In the genomic region with DNA sequence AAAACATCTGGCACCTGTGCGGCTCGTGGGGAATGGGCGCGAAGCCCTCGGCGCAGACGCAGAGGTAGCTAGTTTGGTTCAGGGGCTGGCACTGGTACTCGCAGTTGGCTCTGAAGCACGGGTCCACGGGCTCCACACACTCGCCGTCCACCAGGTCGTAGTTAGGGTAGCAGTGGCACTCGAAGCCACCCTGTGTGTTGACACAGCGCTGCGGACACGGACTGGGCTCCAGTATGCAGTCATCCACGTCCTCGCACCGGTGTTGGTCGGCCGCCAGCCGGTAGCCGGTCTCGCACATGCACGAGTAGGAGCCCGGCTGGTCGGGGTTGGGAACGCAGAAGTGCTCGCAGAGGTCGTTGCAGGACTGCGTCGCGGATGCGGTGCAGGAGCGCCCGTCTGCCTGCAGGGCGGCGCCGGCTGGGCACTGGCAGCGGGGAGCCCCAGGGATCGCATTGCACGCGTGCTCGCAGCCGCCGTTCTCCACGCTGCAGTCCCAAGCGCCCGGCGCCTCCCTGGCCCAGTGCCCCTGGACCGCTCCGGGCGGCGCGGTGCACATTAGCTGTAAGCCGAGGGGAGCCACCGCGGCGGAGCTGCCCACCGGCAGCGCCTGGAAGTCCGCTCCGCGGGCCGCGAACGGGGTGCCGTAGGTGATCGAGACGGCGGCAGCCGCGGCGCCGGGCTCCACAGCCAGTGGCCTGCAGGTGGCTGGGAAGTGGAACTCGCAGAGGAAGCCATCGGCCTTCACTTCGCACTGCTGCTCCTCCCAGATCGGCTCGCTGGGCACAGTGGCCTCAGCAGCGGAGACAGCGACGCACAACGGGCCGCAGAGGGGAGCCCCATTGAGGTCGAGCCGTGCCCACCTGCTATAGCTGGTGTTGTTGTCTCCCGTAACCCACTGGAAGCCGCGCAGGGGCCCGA, we compare ENCODE assay signal across 10 cellular contexts. TPM values are rescaled to one million over a fixed set of nuclear protein-coding genes. Genes with fewer than 3 reads are reported as not detected.
DNase-seq lines count a peak whose midpoint lies in the region; ATAC-seq and TF ChIP-seq lines count a peak whose summit lies in the region.
"Had no signal": no experiment of that assay in that cellular context is flagged by ENCODE, and none has a peak within 500 bp of the region (broad histone marks: within the 10 kb centered on the region; RNA-seq: fewer than 3 reads in every experiment).

No MANE protein-coding gene starts in this region.

- CTCF ChIA-PET in Calu3 (lab: Charles Lee) = no interaction called here

- no peaks in the 10 kb centered on the region for H3K9me3 Mint-ChIP-seq in Calu3 (ENCODE audit: low read depth, unreplicated experiment)
- H3K9me3 Mint-ChIP-seq in activated naive CD8-positive, alpha-beta T cell treated with anti-CD3 and anti-CD28 coated beads for 36 hours = no peaks in the 10 kb centered on the region

- H3K4me3 Mint-ChIP-seq in Calu3 (ENCODE audit: low read depth, unreplicated experiment) = peak overlapping the region; percentile 48
- no peak overlapping the region for H3K4me3 Mint-ChIP-seq in activated naive CD8-positive, alpha-beta T cell treated with anti-CD3 and anti-CD28 coated beads for 36 hours

- DNase-seq in Calu3 (peak; percentile 36), LHCN-M2 (ENCODE audit: low read depth) (peak; percentile 51), left ventricle myocardium inferior (peak; percentile 69), psoas muscle (peak; percentile 79 to 91)
- peak; percentile 43 for DNase-seq in activated naive CD8-positive, alpha-beta T cell treated with anti-CD3 and anti-CD28 coated beads for 36 hours
- no peak for DNase-seq in activated CD4-positive, CD25-positive, alpha-beta regulatory T cell treated with anti-CD3 and anti-CD28 coated beads, Interleukin-2, amount 50 U/mL, for 72 hours

- H3K27me3 ChIP-seq in left ventricle myocardium inferior (ENCODE audit: low read depth) (peaks cover 93% of the 10 kb centered on the region), psoas muscle (ENCODE audit: insufficient read depth in 3 of 3, low read length in 2 of 3) (no peaks in the 10 kb centered on the region)

- no peaks in the 10 kb centered on the region for H3K36me3 Mint-ChIP-seq in Calu3 (ENCODE audit: insufficient read depth, unreplicated experiment)
- no peaks in the 10 kb centered on the region for H3K36me3 Mint-ChIP-seq in activated naive CD8-positive, alpha-beta T cell treated with anti-CD3 and anti-CD28 coated beads for 36 hours

- intact Hi-C loops in Calu3 (cut with micrococcal nuclease; ENCODE audit: unreplicated experiment) = no loop called here
- intact Hi-C loops in left ventricle myocardium inferior (cut with micrococcal nuclease) = loop anchor here (10.0 kb wide), 1 partner anchor 184 kb away; no protein-coding TSS in a partner anchor
- intact Hi-C loops in psoas muscle (cut with DNase I) = loop anchor here (2.0 to 10.0 kb wide), 7 partner anchors 130 to 354 kb away; a partner anchor contains a TSS

- H3K9me3 ChIP-seq in left ventricle myocardium inferior (replicated peaks) = no peaks in the 10 kb centered on the region
- H3K9me3 ChIP-seq in psoas muscle = no peaks in the 10 kb centered on the region

- H3K27ac ChIP-seq in left ventricle myocardium inferior (replicated peaks) = peak overlapping the region; percentile 96
- peak overlapping the region; percentile 97 for H3K27ac ChIP-seq in psoas muscle

- peaks cover 73% of the 10 kb centered on the region for H3K4me1 ChIP-seq in left ventricle myocardium inferior
- peaks cover 18% of the 10 kb centered on the region for H3K4me1 ChIP-seq in psoas muscle

- no peaks in the 10 kb centered on the region for H3K4me1 Mint-ChIP-seq in Calu3 (ENCODE audit: low read depth, unreplicated experiment)
- H3K4me1 Mint-ChIP-seq in activated naive CD8-positive, alpha-beta T cell treated with anti-CD3 and anti-CD28 coated beads for 36 hours = peaks cover 2% of the 10 kb centered on the region

- H3K36me3 ChIP-seq in left ventricle myocardium inferior (peaks cover 9% of the 10 kb centered on the region), psoas muscle (ENCODE audit: insufficient read depth in 1 of 2, low read depth in 1 of 2) (no peaks in the 10 kb centered on the region)

- H3K27me3 Mint-ChIP-seq in Calu3 (ENCODE audit: unreplicated experiment) = peaks cover 57% of the 10 kb centered on the region
- peaks cover 66% of the 10 kb centered on the region for H3K27me3 Mint-ChIP-seq in activated naive CD8-positive, alpha-beta T cell treated with anti-CD3 and anti-CD28 coated beads for 36 hours

- ATAC-seq in psoas muscle = peak; percentile 54 to 66 (median 64)
- ATAC-seq in HG03045 (IDR thresholded peaks at IDR 0.05; ENCODE audit: unreplicated experiment) = no peak
- ATAC-seq in HG03354 (IDR thresholded peaks at IDR 0.05; ENCODE audit: poor library complexity, severe bottlenecking, unreplicated experiment) = no peak

- no TSS peak for BruUV-seq in Calu3 (replicated peaks; lab: Mats Ljungman, UMichigan)

- 1% methylated on average over 74 to 92 of the region's 92 CpGs for WGBS in psoas muscle, 3 donors

- no peak overlapping the region for H3K27ac Mint-ChIP-seq in Calu3 (ENCODE audit: unreplicated experiment)
- H3K27ac Mint-ChIP-seq in activated naive CD8-positive, alpha-beta T cell treated with anti-CD3 and anti-CD28 coated beads for 36 hours = no peak overlapping the region

- TF ChIP-seq CTCF in Calu3 (IDR thresholded peaks at IDR 0.05; ENCODE audit: unreplicated experiment) (no peak), left ventricle myocardium inferior (IDR thresholded peaks at IDR 0.05; ENCODE audit: borderline replicate concordance) (peak; percentile 65), psoas muscle (IDR thresholded peaks at IDR 0.05) (peak; percentile 70)

- H3K4me3 ChIP-seq in left ventricle myocardium inferior (peak overlapping the region; percentile 80), psoas muscle (peak overlapping the region; percentile 75)

RNA-seq across cellular contexts. Expression of a gene that starts 0.9 kb away (rescaled TPM):
- total RNA-seq in Calu3 (2022) = not detected in 2 replicates
- total RNA-seq in LHCN-M2 (2014; rRNA removed) = 16.8 and 17.4 TPM in 2 replicates
- polyA plus RNA-seq in LHCN-M2 (2012) = 0.18 TPM
- not detected for total RNA-seq in activated naive CD8-positive, alpha-beta T cell treated with anti-CD3 and anti-CD28 coated beads for 36 hours
- 13.8 TPM for total RNA-seq in left ventricle myocardium inferior
- 10 to 100 TPM in 3 of 4 donors, 1 to 10 TPM in 1; 6.5 to 75.3 (median 55.2) TPM for total RNA-seq in psoas muscle
- polyA plus RNA-seq in psoas muscle = 100 to 1,000 TPM in 1 of 3 donors, 10 to 100 TPM in 2; 10.8 to 604 (median 12.9) TPM

RNA-seq across cellular contexts. Expression of a gene that starts 13.4 kb away (rescaled TPM):
- total RNA-seq in Calu3 (2022) = not detected in 2 replicates
- total RNA-seq in LHCN-M2 (2014; rRNA removed) = not detected in 2 replicates
- not detected for polyA plus RNA-seq in LHCN-M2 (2012)
- total RNA-seq in activated naive CD8-positive, alpha-beta T cell treated with anti-CD3 and anti-CD28 coated beads for 36 hours = not detected
- not detected for total RNA-seq in left ventricle myocardium inferior
- not detected for total RNA-seq in psoas muscle
- polyA plus RNA-seq in psoas muscle = not detected
- total RNA-seq: NCI-H460, renal cortical epithelial cell had no signal

RNA-seq across cellular contexts. Expression of a gene that starts 37.6 kb away (rescaled TPM):
- not detected in 2 replicates for total RNA-seq in Calu3 (2022)
- total RNA-seq in LHCN-M2 (2014; rRNA removed) = not detected in 2 replicates
- polyA plus RNA-seq in LHCN-M2 (2012) = not detected
- under 1 TPM; 0.04 to 0.08 TPM for total RNA-seq in activated naive CD8-positive, alpha-beta T cell treated with anti-CD3 and anti-CD28 coated beads for 36 hours
- total RNA-seq in left ventricle myocardium inferior = 35.7 TPM
- 10 to 100 TPM; 17.6 to 35.7 (median 34.6) TPM for total RNA-seq in psoas muscle
- 10 to 100 TPM in 1 of 3 donors, 1 to 10 TPM in 2; 7.7 to 15.5 (median 9.5) TPM for polyA plus RNA-seq in psoas muscle
- total RNA-seq: NCI-H460 had no signal

Comparison
In these comparisons a context has a peak if more than half of its experiments do, and no peak if none do; other contexts are left out.
1. ATAC-seq: peak in psoas muscle (4 of 4); none in HG03045 (single experiment) and HG03354 (single experiment).
2. RNA of a gene that starts 37.6 kb away (total RNA-seq): 35.7 TPM in left ventricle myocardium inferior (single experiment) and 17.6 to 35.7 TPM in psoas muscle; 0.04 to 0.08 TPM in activated naive CD8-positive, alpha-beta T cell treated with anti-CD3 and anti-CD28 coated beads for 36 hours, not detected in Calu3 and not detected in LHCN-M2; every median in the first group is over 10 times any median in the second.